12 cellular contexts compared by ENCODE assay signal in genomic region chr22:46866591-46866990, GRCh38.
DNase-seq lines count a peak whose midpoint lies in the region; ATAC-seq, FAIRE-seq and TF ChIP-seq lines count a peak whose summit lies in the region.
"Had no signal": no experiment of that assay in that cellular context is flagged by ENCODE, and none has a peak within 500 bp of the region (broad histone marks: within the 10 kb centered on the region; RNA-seq: fewer than 3 reads in every experiment).

No MANE protein-coding gene starts in this region.

- dilution Hi-C loops in keratinocyte (cut with MboI; ENCODE audit: extremely low pct_ligation_motif_present, low sequenced_read_pairs): no loop called here

- no peaks in the 10 kb centered on the region for H3K9me1 ChIP-seq in keratinocyte (ENCODE audit: control insufficient read depth, extremely low read depth, insufficient read depth, low read length)

- no peak for TF ChIP-seq POLR2A in suprapubic skin (IDR thresholded peaks at IDR 0.05)

- peaks cover 0 to 2% of the 10 kb centered on the region in 2 experiments for H3K36me3 ChIP-seq in keratinocyte (ENCODE audit: control insufficient read depth in 2 of 2, extremely low read depth in 1 of 2, insufficient read depth in 2 of 2, low read length in 2 of 2)
- no peaks in the 10 kb centered on the region for H3K36me3 ChIP-seq in suprapubic skin
- H3K36me3 ChIP-seq: BE2C had no signal

- peak overlapping the region; percentile 80 for H3K4me2 ChIP-seq in keratinocyte (ENCODE audit: control insufficient read depth, extremely low read depth, insufficient read depth, low read depth, low read length)

- WGBS in suprapubic skin: 76% methylated on average over 8 of the region's 8 CpGs

- peak; percentile 99 for FAIRE-seq in keratinocyte (lab: Jason Lieb, UNC)
- FAIRE-seq: frontal cortex had no signal

- peaks cover 26% of the 10 kb centered on the region for H3K4me1 ChIP-seq in keratinocyte (ENCODE audit: control insufficient read depth, extremely low read depth, insufficient read depth, low read length)
- H3K4me1 ChIP-seq in suprapubic skin: no peaks in the 10 kb centered on the region
- H3K4me1 ChIP-seq: BE2C had no signal

- no peak for ATAC-seq in omental fat pad (ENCODE audit: low FRiP score)

- no peak overlapping the region for H2AFZ ChIP-seq in keratinocyte (ENCODE audit: control insufficient read depth, low read length)

- no peak for TF ChIP-seq CTCF in AG09309 (IDR thresholded peaks at IDR 0.05; ENCODE audit: control insufficient read depth, insufficient read depth, low read depth, low read length, missing control alignments)
- TF ChIP-seq CTCF in cardiac fibroblast (IDR thresholded peaks at IDR 0.05; ENCODE audit: low read depth, low read length): no peak
- TF ChIP-seq CTCF in keratinocyte (optimal IDR thresholded peaks at IDR 0.05 in 1 of 3, IDR thresholded peaks at IDR 0.05 in 1 of 3, conservative IDR thresholded peaks at IDR 0.05 in 1 of 3; ENCODE audit: extremely low read depth in 1 of 3, insufficient read depth in 2 of 3, low read length in 3 of 3): no peak
- no peak for TF ChIP-seq CTCF in omental fat pad (IDR thresholded peaks at IDR 0.05)
- TF ChIP-seq CTCF in suprapubic skin (IDR thresholded peaks at IDR 0.05): no peak

- H3K9ac ChIP-seq in keratinocyte (ENCODE audit: control insufficient read depth, extremely low read depth, insufficient read depth, low read length): peak overlapping the region; percentile 38

- peaks cover 38% of the 10 kb centered on the region for H3K79me2 ChIP-seq in keratinocyte (ENCODE audit: control insufficient read depth, insufficient read depth, low read length)

- H3K4me3 ChIP-seq in AG09309 (ENCODE audit: control insufficient read depth, low read depth, low read length) (no peak overlapping the region), cardiac fibroblast (replicated peaks in 1 of 2; ENCODE audit: low read depth in 2 of 2, low read length in 2 of 2) (no peak overlapping the region), keratinocyte (ENCODE audit: control insufficient read depth in 2 of 3, extremely low read depth in 1 of 3, insufficient read depth in 2 of 3, low read depth in 1 of 3, low read length in 3 of 3) (peak overlapping the region in 1 of 3 experiments; percentile 21), suprapubic skin (no peak overlapping the region)

- H3K27me3 ChIP-seq in keratinocyte (ENCODE audit: control insufficient read depth, extremely low read depth, insufficient read depth, low read length): no peaks in the 10 kb centered on the region
- H3K27me3 ChIP-seq in suprapubic skin: no peaks in the 10 kb centered on the region
- H3K27me3 ChIP-seq: BE2C had no signal

- H3K27ac ChIP-seq in keratinocyte (ENCODE audit: control insufficient read depth, insufficient read depth, low read length) (peak overlapping the region; percentile 70), suprapubic skin (no peak overlapping the region)

- peak; percentile 82 for DNase-seq in AG09309 (ENCODE audit: low read depth)
- peak; percentile 45 for DNase-seq in M059J (ENCODE audit: low read depth)
- peak; percentile 49 to 93 for DNase-seq in cardiac fibroblast (ENCODE audit: low read depth in 2 of 2)
- DNase-seq in keratinocyte (ENCODE audit: low read depth, low spot score): peak; percentile 57
- no peak for DNase-seq in omental fat pad (ENCODE audit: low spot score)
- DNase-seq in OCI-M2 (lab: John Stamatoyannopoulos, UW; ENCODE audit: unreplicated experiment): no peak
- DNase-seq in DMS79 (lab: John Stamatoyannopoulos, UW): no peak
- DNase-seq in suprapubic skin (ENCODE audit: low spot score in 2 of 2): no peak
- DNase-seq: activated CD4-positive, alpha-beta T cell treated with anti-CD3 and anti-CD28 coated beads, Interleukin-2, amount 50 U/mL, for 1 hour; activated effector memory CD4-positive, alpha-beta T cell treated with anti-CD3 and anti-CD28 coated beads, Interleukin-2, amount 50 U/mL, for 16 hours; BE2C had no signal

- no peak for TF ChIP-seq EP300 in suprapubic skin (IDR thresholded peaks at IDR 0.05)

- no peaks in the 10 kb centered on the region for H4K20me1 ChIP-seq in keratinocyte (ENCODE audit: control insufficient read depth, extremely low read depth, insufficient read depth, low read length)

- no peaks in the 10 kb centered on the region for H3K9me3 ChIP-seq in keratinocyte (ENCODE audit: control insufficient read depth, low read depth, low read length)
- no peaks in the 10 kb centered on the region for H3K9me3 ChIP-seq in suprapubic skin
- H3K9me3 ChIP-seq: BE2C had no signal

Comparison
In these comparisons a context has a peak if more than half of its experiments do, and no peak if none do; other contexts are left out.
1. DNase-seq: peak in AG09309 (single experiment), M059J (single experiment), cardiac fibroblast (2 of 2) and keratinocyte (single experiment); none in omental fat pad (single experiment), OCI-M2 (single experiment), DMS79 (single experiment) and suprapubic skin (0 of 2).